In genomic region chr7:44678096-44678467, GRCh38 we compare ENCODE assay signal across 12 cellular contexts.
DNase-seq lines count a peak whose midpoint lies in the region; ATAC-seq, FAIRE-seq and TF ChIP-seq lines count a peak whose summit lies in the region.
"Had no signal": no experiment of that assay in that cellular context is flagged by ENCODE, and none has a peak within 500 bp of the region (broad histone marks: within the 10 kb centered on the region; RNA-seq: fewer than 3 reads in every experiment).

No MANE protein-coding gene starts in this region.

- ATAC-seq in SK-N-SH treated with all-trans-retinoic acid at 6 μM for 48 hours (peak; percentile 18), Right ventricle myocardium superior (ENCODE audit: poor library complexity) (peak; percentile 6), omental fat pad (ENCODE audit: low FRiP score) (peak; percentile 66), GM21619 (IDR thresholded peaks at IDR 0.05; ENCODE audit: unreplicated experiment) (no peak)

- FAIRE-seq in GM12891 (lab: Jason Lieb, UNC): no peak
- FAIRE-seq: GM18507 had no signal

- no peak for TF ChIP-seq POLR2A in GM12891 (IDR thresholded peaks at IDR 0.05; ENCODE audit: low read depth, low read length)

- H3K36me3 Mint-ChIP-seq in CD14-positive monocyte: peaks cover 80 to 94% of the 10 kb centered on the region in 2 donors
- peaks cover 5 to 25% (median 23%) of the 10 kb centered on the region in 3 donors for H3K36me3 Mint-ChIP-seq in immature natural killer cell

- H3K4me1 Mint-ChIP-seq in CD14-positive monocyte (peaks cover 11% of the 10 kb centered on the region), immature natural killer cell (peaks cover 0 to 2% of the 10 kb centered on the region in 2 donors)

- intact Hi-C loops in CD14-positive monocyte (cut with micrococcal nuclease): no loop called here
- intact Hi-C loops in Right ventricle myocardium superior (cut with DNase I): no loop called here

- H3K27ac Mint-ChIP-seq in CD14-positive monocyte (peak overlapping the region in 6 of 7 donors; percentile 54 to 88 (median 80)), immature natural killer cell (peak overlapping the region in 1 of 6 donors; percentile 39)

- H3K27me3 Mint-ChIP-seq in CD14-positive monocyte (ENCODE audit: low read depth in 3 of 3) (no peaks in the 10 kb centered on the region), immature natural killer cell (ENCODE audit: low read depth in 3 of 3) (peaks cover 2% of the 10 kb centered on the region in 3 donors)

- no peak overlapping the region for H3K4me3 Mint-ChIP-seq in CD14-positive monocyte
- H3K4me3 Mint-ChIP-seq in immature natural killer cell: no peak overlapping the region

- DNase-seq in CD14-positive monocyte (ENCODE audit: low spot score) (no peak), Right ventricle myocardium superior (no peak), omental fat pad (ENCODE audit: low spot score) (no peak), GM12891 (ENCODE audit: insufficient read length, low spot score) (no peak), immature natural killer cell (no peak)
- no peak for DNase-seq in activated CD4-positive, alpha-beta T cell treated with anti-CD3 and anti-CD28 coated beads for 4 hours
- DNase-seq: activated CD4-positive, CD25-positive, alpha-beta regulatory T cell treated with anti-CD3 and anti-CD28 coated beads, Interleukin-2, amount 50 U/mL, for 72 hours; activated T-cell treated with anti-CD3 and anti-CD28 coated beads, Interleukin-2, amount 50 U/mL, for 48 hours; stimulated activated CD4-positive, alpha-beta T cell treated with anti-CD3 and anti-CD28 coated beads, Interleukin-2, amount 100 ng/mL, for 48 hours had no signal

- TF ChIP-seq CTCF in CD14-positive monocyte (IDR thresholded peaks at IDR 0.05): no peak
- no peak for TF ChIP-seq CTCF in omental fat pad (IDR thresholded peaks at IDR 0.05)

- H3K9me3 Mint-ChIP-seq in CD14-positive monocyte: no peaks in the 10 kb centered on the region
- H3K9me3 Mint-ChIP-seq in immature natural killer cell: no peaks in the 10 kb centered on the region

TF ChIP-seq in SK-N-SH treated with all-trans-retinoic acid at 6 μM for 48 hours, 23 proteins besides CTCF, POLR2A, EP300 and RAD21 (continues in another document):
- TF ChIP-seq PPARA (CRISPR knock-in tag; IDR thresholded peaks at IDR 0.05; ENCODE audit: borderline replicate concordance) (no peak), ARNTL (CRISPR knock-in tag; IDR thresholded peaks at IDR 0.05; ENCODE audit: borderline replicate concordance, low read depth) (no peak), ZFP30 (CRISPR knock-in tag; IDR thresholded peaks at IDR 0.05) (no peak), OSR1 (CRISPR knock-in tag; IDR thresholded peaks at IDR 0.05) (no peak), POU6F1 (CRISPR knock-in tag; IDR thresholded peaks at IDR 0.05; ENCODE audit: borderline replicate concordance, low read depth) (no peak), ZFP3 (CRISPR knock-in tag; IDR thresholded peaks at IDR 0.05) (no peak), TOX (CRISPR knock-in tag; IDR thresholded peaks at IDR 0.05; ENCODE audit: borderline replicate concordance) (no peak), CSRNP3 (CRISPR knock-in tag; IDR thresholded peaks at IDR 0.05) (no peak)

TF ChIP-seq in GM12891, 5 proteins besides CTCF, POLR2A, EP300 and RAD21:
- no peak for TF ChIP-seq POU2F2 (IDR thresholded peaks at IDR 0.05; ENCODE audit: low read depth, low read length)
- TF ChIP-seq SPI1 (IDR thresholded peaks at IDR 0.05; ENCODE audit: low read depth, low read length): no peak
- no peak for TF ChIP-seq POLR2AphosphoS5 (IDR thresholded peaks at IDR 0.05; ENCODE audit: low read depth, low read length)
- TF ChIP-seq TAF1 (IDR thresholded peaks at IDR 0.05; ENCODE audit: low read depth, low read length): no peak
- no peak for TF ChIP-seq PAX5 (IDR thresholded peaks at IDR 0.05; ENCODE audit: insufficient read depth, low read length, severe bottlenecking)
TF ChIP-seq in GM12891: peak in this region for 0.
